Comparison of ENCODE assay signal across 33 cellular contexts in genomic region chr2:151176661-151177060, GRCh38.
"Had no signal": no experiment of that assay in that cellular context is flagged by ENCODE, and none has a peak within 500 bp of the region (broad histone marks: within the 10 kb centered on the region; RNA-seq: fewer than 3 reads in every experiment).

No MANE protein-coding gene starts in this region.

- H3K36me3 ChIP-seq: cardiac muscle cell, colonic mucosa, heart left ventricle, neural progenitor cell, stomach, thyroid gland, upper lobe of left lung, vagina, WERI-Rb-1 had no signal

- H3K9me3 ChIP-seq: body of pancreas, colonic mucosa, heart left ventricle, psoas muscle, stomach, thyroid gland, upper lobe of left lung, vagina had no signal

- H3K27ac ChIP-seq: body of pancreas, cardiac muscle cell, colonic mucosa, foreskin keratinocyte, heart left ventricle, neural progenitor cell, parathyroid adenoma, psoas muscle, stomach, thyroid gland, upper lobe of left lung, vagina, WERI-Rb-1 had no signal

- H3K4me1 Mint-ChIP-seq: activated CD4-positive, alpha-beta memory T cell treated with anti-CD3 and anti-CD28 coated beads, Interleukin-2, amount 10 ng/mL, durations not matched to agents 7 days and 5 days; activated CD4-positive, alpha-beta T cell treated with anti-CD3 and anti-CD28 coated beads, Interleukin-2, amount 10 ng/mL, durations not matched to agents 7 days and 5 days; natural killer cell; neural progenitor cell; stimulated activated naive B cell treated with anti-CD40 and anti-IgM and Interleukin-4, amounts not matched to agents 10 μg/mL and 1 μg/mL and 100 μg/mL, for 72 hours; T-helper 17 cell had no signal

- H3K9me3 Mint-ChIP-seq: activated CD4-positive, alpha-beta memory T cell treated with anti-CD3 and anti-CD28 coated beads, Interleukin-2, amount 10 ng/mL, durations not matched to agents 7 days and 5 days; activated CD4-positive, alpha-beta T cell treated with anti-CD3 and anti-CD28 coated beads, Interleukin-2, amount 10 ng/mL, durations not matched to agents 7 days and 5 days; activated T-cell treated with anti-CD3 and anti-CD28 coated beads, Interleukin-2, amount 50 U/mL, for 24 hours; natural killer cell; neural progenitor cell; stimulated activated naive B cell treated with anti-CD40 and anti-IgM and Interleukin-4, amounts not matched to agents 10 μg/mL and 1 μg/mL and 100 μg/mL, for 72 hours had no signal

- H3K79me2 ChIP-seq: parathyroid adenoma had no signal

- H3K9ac ChIP-seq: neural progenitor cell, parathyroid adenoma had no signal

- H3K36me3 Mint-ChIP-seq: natural killer cell; neural progenitor cell; stimulated activated naive B cell treated with anti-CD40 and anti-IgM and Interleukin-4, amounts not matched to agents 10 μg/mL and 1 μg/mL and 100 μg/mL, for 72 hours had no signal

- H3K4me3 Mint-ChIP-seq: activated CD4-positive, alpha-beta memory T cell treated with anti-CD3 and anti-CD28 coated beads, Interleukin-2, amount 10 ng/mL, durations not matched to agents 7 days and 5 days; activated CD4-positive, alpha-beta T cell treated with anti-CD3 and anti-CD28 coated beads, Interleukin-2, amount 10 ng/mL, durations not matched to agents 7 days and 5 days; activated T-cell treated with anti-CD3 and anti-CD28 coated beads, Interleukin-2, amount 50 U/mL, for 24 hours; natural killer cell; neural progenitor cell; stimulated activated naive B cell treated with anti-CD40 and anti-IgM and Interleukin-4, amounts not matched to agents 10 μg/mL and 1 μg/mL and 100 μg/mL, for 72 hours; T-helper 17 cell had no signal

- H2AFZ ChIP-seq: neural progenitor cell, parathyroid adenoma had no signal

- H3K4me3 ChIP-seq: body of pancreas, cardiac muscle cell, colonic mucosa, heart left ventricle, neural progenitor cell, psoas muscle, smooth muscle cell, stomach, thyroid gland, upper lobe of left lung, vagina had no signal

- H3K27me3 ChIP-seq: body of pancreas, cardiac muscle cell, colonic mucosa, neural progenitor cell, stomach, thyroid gland, upper lobe of left lung, vagina had no signal

- H3K4me2 ChIP-seq: neural progenitor cell, smooth muscle cell had no signal

- H3K4me1 ChIP-seq: body of pancreas, colonic mucosa, foreskin keratinocyte, heart left ventricle, parathyroid adenoma, psoas muscle, stomach, thyroid gland, upper lobe of left lung, vagina had no signal

- DNase-seq: activated CD4-positive, alpha-beta memory T cell treated with anti-CD3 and anti-CD28 coated beads, Interleukin-2, amount 10 ng/mL, durations not matched to agents 7 days and 5 days; activated CD4-positive, alpha-beta T cell treated with anti-CD3 and anti-CD28 coated beads, Interleukin-2, amount 10 ng/mL, durations not matched to agents 7 days and 5 days; activated CD4-positive, CD25-positive, alpha-beta regulatory T cell treated with anti-CD3 and anti-CD28 coated beads, Interleukin-2, amount 50 U/mL, for 72 hours; activated CD8-positive, alpha-beta memory T cell treated with anti-CD3 and anti-CD28 coated beads, Interleukin-2, amount 50 U/mL, for 48 hours; activated gamma-delta T cell treated with Interleukin-2 at 50 U/mL for 16 hours; activated naive CD4-positive, alpha-beta T cell treated with anti-CD3 and anti-CD28 coated beads, Interleukin-2, amount 50 U/mL, for 16 hours; activated T-cell treated with anti-CD3 and anti-CD28 coated beads, Interleukin-2, amount 50 U/mL, for 24 hours; aorta; body of pancreas; cerebellar nuclear complex; colonic mucosa; effector memory CD4-positive, alpha-beta T cell; foreskin keratinocyte; heart left ventricle; hypothalamus; natural killer cell; occipital lobe; psoas muscle; stimulated activated CD4-positive, alpha-beta T cell treated with anti-CD3 and anti-CD28 coated beads, Interleukin-1b, Interleukin-23, amount 100 ng/mL, for 48 hours; stimulated activated CD4-positive, alpha-beta T cell treated with anti-CD3 and anti-CD28 coated beads, Interleukin-4, amount 100 ng/mL, for 4 hours; stimulated activated CD8-positive, alpha-beta memory T cell treated with anti-CD3 and anti-CD28 coated beads, Interleukin-4, amount 100 ng/mL, for 48 hours; stimulated activated naive B cell treated with anti-CD40 and anti-IgM and Interleukin-4, amounts not matched to agents 10 μg/mL and 1 μg/mL and 100 μg/mL, for 72 hours; stomach; T-helper 17 cell; T1000; thyroid gland; upper lobe of left lung; WERI-Rb-1 had no signal

- ATAC-seq: body of pancreas; foreskin keratinocyte; heart left ventricle; natural killer cell; psoas muscle; stimulated activated naive B cell treated with anti-CD40 and anti-IgM and Interleukin-4, amounts not matched to agents 10 μg/mL and 1 μg/mL and 100 μg/mL, for 72 hours; T-helper 17 cell had no signal

- H3K27ac Mint-ChIP-seq: activated CD4-positive, alpha-beta memory T cell treated with anti-CD3 and anti-CD28 coated beads, Interleukin-2, amount 10 ng/mL, durations not matched to agents 7 days and 5 days; activated CD4-positive, alpha-beta T cell treated with anti-CD3 and anti-CD28 coated beads, Interleukin-2, amount 10 ng/mL, durations not matched to agents 7 days and 5 days; activated T-cell treated with anti-CD3 and anti-CD28 coated beads, Interleukin-2, amount 50 U/mL, for 24 hours; natural killer cell; neural progenitor cell; stimulated activated naive B cell treated with anti-CD40 and anti-IgM and Interleukin-4, amounts not matched to agents 10 μg/mL and 1 μg/mL and 100 μg/mL, for 72 hours; T-helper 17 cell had no signal
